In the genomic region with DNA sequence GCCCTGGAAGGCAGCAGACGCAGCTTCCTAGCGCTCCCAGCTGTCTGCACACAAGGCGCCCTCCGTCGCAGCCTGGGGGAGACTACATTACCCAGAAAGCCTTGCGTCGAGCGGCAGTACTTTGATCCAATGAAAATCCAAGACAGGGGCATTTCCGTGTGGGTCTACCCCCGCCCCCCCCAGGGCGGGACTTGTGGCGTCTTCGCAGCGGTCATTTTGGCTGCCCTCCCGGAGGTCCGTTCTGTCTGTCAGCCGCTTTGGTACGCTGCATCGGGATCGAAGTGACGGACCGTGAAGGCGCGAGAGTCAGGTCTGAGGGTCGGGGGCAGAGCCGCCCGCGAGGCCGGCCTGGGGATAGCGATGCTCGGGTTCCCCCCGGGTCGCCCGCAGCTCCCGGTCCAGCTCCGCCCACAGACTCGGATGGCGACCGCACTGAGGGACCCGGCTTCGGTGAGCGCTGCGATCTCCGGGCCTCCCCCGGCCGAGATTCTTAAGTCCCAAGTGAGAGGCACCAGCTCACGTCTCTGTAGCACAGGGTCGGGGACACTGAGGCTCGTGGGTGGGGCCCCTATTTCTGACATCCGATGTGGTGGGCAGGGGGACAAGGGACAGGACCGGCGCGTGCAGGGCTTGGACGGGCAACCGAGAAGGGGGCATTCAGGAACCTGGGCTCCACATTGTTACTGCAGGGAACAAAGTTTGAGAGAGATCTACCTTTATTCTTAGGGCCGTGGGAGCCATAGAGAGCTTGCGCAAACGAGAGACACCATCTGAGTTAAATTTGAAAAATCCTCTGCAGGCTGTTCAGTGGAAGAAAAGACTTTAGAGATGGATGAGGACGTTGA, we compare ENCODE assay signal across 8 cellular contexts. TPM values are rescaled to one million over a fixed set of nuclear protein-coding genes. Genes with fewer than 3 reads are reported as not detected.
DNase-seq lines count a peak whose midpoint lies in the region; ATAC-seq and TF ChIP-seq lines count a peak whose summit lies in the region.

A gene (plus strand): TSS at position 182 of the 845 bp plus-strand sequence. CDS start 179 bp downstream, at position 361.

- DNase-seq in DMS114 treated with DMSO at 0.1 percent for 48 hours (lab: John Stamatoyannopoulos, UW; ENCODE audit: unreplicated experiment) (peak; percentile 95), HuH-7.5 (ENCODE audit: low spot score) (peak; percentile 89), PC-3 (peak; percentile 97)
- peak; percentile 86 for DNase-seq in activated T-cell treated with anti-CD3 and anti-CD28 coated beads, Interleukin-2, amount 50 U/mL, for 1 hour
- peak; percentile 61 to 82 for DNase-seq in stimulated activated CD8-positive, alpha-beta memory T cell treated with anti-CD3 and anti-CD28 coated beads, Interleukin-4, amount 100 ng/mL, for 4 hours (ENCODE audit: low read depth in 2 of 2, low spot score in 1 of 2)

- H3K27ac ChIP-seq in PC-3 (ENCODE audit: low read length), result no peak within 1 kb of the TSS
- H3K27ac ChIP-seq in esophagus (ENCODE audit: low read depth in 2 of 2, low read length in 1 of 2), result peak within 1 kb of the TSS; percentile 36 to 74
- H3K27ac ChIP-seq in mucosa of rectum (ENCODE audit: low read depth in 2 of 2, low read length in 2 of 2), result peak within 1 kb of the TSS; percentile 72 to 73

- peak within 1 kb of the TSS; percentile 99 for H2AFZ ChIP-seq in PC-3 (ENCODE audit: low read length)

- H3K36me3 ChIP-seq in PC-3 (ENCODE audit: low read depth, low read length), result peaks cover 41% of the 10 kb centered on the region
- H3K36me3 ChIP-seq in esophagus (ENCODE audit: control insufficient read depth in 2 of 2, insufficient read depth in 2 of 2, low read length in 1 of 2), result peaks cover 3 to 5% of the 10 kb centered on the region in 2 donors
- H3K36me3 ChIP-seq in mucosa of rectum (ENCODE audit: control insufficient read depth in 2 of 2, insufficient read depth in 2 of 2, low read length in 2 of 2), result peaks cover 10 to 26% of the 10 kb centered on the region in 2 donors

- H3F3A ChIP-seq in PC-3 (ENCODE audit: low read length, unreplicated experiment), result no peaks in the 10 kb centered on the region

- H3K9me2 ChIP-seq in PC-3 (replicated peaks; ENCODE audit: low read length), result no peaks in the 10 kb centered on the region

- TSS peak; percentile 41 for BruUV-seq in PC-3 (replicated peaks; lab: Mats Ljungman, UMichigan)

- peaks cover 26% of the 10 kb centered on the region for H3K9me3 ChIP-seq in PC-3 (ENCODE audit: low read length)
- H3K9me3 ChIP-seq in esophagus (ENCODE audit: control insufficient read depth in 2 of 2, insufficient read depth in 1 of 2, low read depth in 1 of 2, low read length in 1 of 2), result peaks cover 0 to 4% of the 10 kb centered on the region in 2 donors
- peaks cover 8 to 18% of the 10 kb centered on the region in 2 donors for H3K9me3 ChIP-seq in mucosa of rectum (ENCODE audit: control insufficient read depth in 2 of 2, low read length in 2 of 2)

- intact Hi-C loops in PC-3 (cut with micrococcal nuclease), result loop anchor here (10.0 kb wide), 1 partner anchor 182 kb away; a partner anchor contains a TSS

- H3K4me3 ChIP-seq in PC-3 (ENCODE audit: low read length) (peak within 1 kb of the TSS; percentile 86), esophagus (ENCODE audit: low read depth in 1 of 2, low read length in 2 of 2) (peak within 1 kb of the TSS; percentile 63 to 92), mucosa of rectum (ENCODE audit: low read length in 2 of 2) (peak within 1 kb of the TSS; percentile 85 to 98)

- peak; percentile 82 for ATAC-seq in GM21526 (IDR thresholded peaks at IDR 0.05; ENCODE audit: low FRiP score, unreplicated experiment)
- peak; percentile 99 for ATAC-seq in PC-3

- H3K9ac ChIP-seq in PC-3 (ENCODE audit: low read length) (peak within 1 kb of the TSS; percentile 70), mucosa of rectum (ENCODE audit: low read depth in 1 of 2, low read length in 2 of 2) (peak within 1 kb of the TSS; percentile 82 to 88)

- no peak for TF ChIP-seq CTCF in PC-3 (conservative IDR thresholded peaks at IDR 0.05; ENCODE audit: low read depth, low read length)

- H3K4me1 ChIP-seq in PC-3 (ENCODE audit: insufficient read depth, low read length) (peaks cover 6% of the 10 kb centered on the region; the same call in 1 of the 2 replicates), esophagus (ENCODE audit: control insufficient read depth in 2 of 2, insufficient read depth in 2 of 2, low read length in 1 of 2) (peaks cover 4% of the 10 kb centered on the region in 2 donors), mucosa of rectum (ENCODE audit: control insufficient read depth in 2 of 2, insufficient read depth in 2 of 2, low read length in 2 of 2) (peaks cover 5 to 7% of the 10 kb centered on the region in 2 donors)

- POLR2A ChIA-PET in PC-3 (lab: Charles Lee; ENCODE audit: unreplicated experiment), result interaction anchor here (0.5 to 0.8 kb wide), 3 partner anchors 19 to 49 kb away, joined by 3 to 5 read pairs (median 3); a partner anchor contains a TSS

- CTCF ChIA-PET in PC-3 (lab: Charles Lee), result no interaction called here

- H4K20me1 ChIP-seq in PC-3 (ENCODE audit: low read length), result no peaks in the 10 kb centered on the region

- H3K27me3 ChIP-seq in PC-3 (ENCODE audit: low read length) (no peaks in the 10 kb centered on the region), esophagus (ENCODE audit: control insufficient read depth in 1 of 2, insufficient read depth in 2 of 2, low read length in 2 of 2) (no peaks in the 10 kb centered on the region), mucosa of rectum (ENCODE audit: control insufficient read depth in 2 of 2, insufficient read depth in 2 of 2, low read length in 2 of 2) (no peaks in the 10 kb centered on the region)

- whole genome bisulfite sequencing in esophagus, 2 donors, result 1 to 2% methylated on average over 49 to 59 of the region's 59 CpGs

- no peaks in the 10 kb centered on the region for H3K79me2 ChIP-seq in PC-3 (ENCODE audit: low read length)

- H3K4me2 ChIP-seq in PC-3 (ENCODE audit: low read length), result peak within 1 kb of the TSS; percentile 90

RNA-seq across cellular contexts. Expression of the gene that starts here (rescaled TPM):
- total RNA-seq in PC-3 (2014; rRNA removed), result 9.6 and 10.1 TPM in 2 replicates
- polyA plus RNA-seq in esophagus, result 1 to 10 TPM; 4.3 to 5.7 TPM
